In the genomic region with DNA sequence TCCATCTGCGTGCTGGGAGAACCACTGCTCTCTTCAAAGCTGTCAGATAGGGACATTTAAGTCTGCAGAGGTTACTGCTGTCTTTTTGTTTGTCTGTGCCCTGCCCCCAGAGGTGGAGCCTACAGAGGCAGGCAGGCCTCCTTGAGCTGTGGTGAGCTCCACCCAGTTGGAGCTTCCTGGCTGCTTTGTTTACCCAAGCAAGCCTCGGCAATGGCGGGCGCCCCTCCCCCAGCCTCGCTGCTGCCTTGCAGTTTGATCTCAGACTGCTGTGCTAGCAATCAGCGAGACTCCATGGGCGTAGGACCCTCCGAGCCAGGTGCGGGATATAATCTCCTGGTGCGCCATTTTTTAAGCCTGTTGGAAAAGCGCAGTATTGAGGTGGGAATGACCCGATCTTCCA, we compare ENCODE assay signal across 1 cellular context.
TF ChIP-seq lines count a peak whose summit lies in the region.

No MANE protein-coding gene starts in this region.

TF ChIP-seq in HepG2, 621 proteins besides CTCF, POLR2A, EP300 and RAD21 (continued from another document):
- TF ChIP-seq, protein P1, sequence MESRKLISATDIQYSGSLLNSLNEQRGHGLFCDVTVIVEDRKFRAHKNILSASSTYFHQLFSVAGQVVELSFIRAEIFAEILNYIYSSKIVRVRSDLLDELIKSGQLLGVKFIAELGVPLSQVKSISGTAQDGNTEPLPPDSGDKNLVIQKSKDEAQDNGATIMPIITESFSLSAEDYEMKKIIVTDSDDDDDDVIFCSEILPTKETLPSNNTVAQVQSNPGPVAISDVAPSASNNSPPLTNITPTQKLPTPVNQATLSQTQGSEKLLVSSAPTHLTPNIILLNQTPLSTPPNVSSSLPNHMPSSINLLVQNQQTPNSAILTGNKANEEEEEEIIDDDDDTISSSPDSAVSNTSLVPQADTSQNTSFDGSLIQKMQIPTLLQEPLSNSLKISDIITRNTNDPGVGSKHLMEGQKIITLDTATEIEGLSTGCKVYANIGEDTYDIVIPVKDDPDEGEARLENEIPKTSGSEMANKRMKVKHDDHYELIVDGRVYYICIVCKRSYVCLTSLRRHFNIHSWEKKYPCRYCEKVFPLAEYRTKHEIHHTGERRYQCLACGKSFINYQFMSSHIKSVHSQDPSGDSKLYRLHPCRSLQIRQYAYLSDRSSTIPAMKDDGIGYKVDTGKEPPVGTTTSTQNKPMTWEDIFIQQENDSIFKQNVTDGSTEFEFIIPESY (CRISPR knock-in tag; IDR thresholded peaks at IDR 0.05): peak; percentile 69; the same call in 1 of the 2 replicates
TF ChIP-seq in HepG2: peak in this region for 3; not testable (repeated sequence) for 618.
